28 cellular contexts compared by ENCODE assay signal in the genomic region with DNA sequence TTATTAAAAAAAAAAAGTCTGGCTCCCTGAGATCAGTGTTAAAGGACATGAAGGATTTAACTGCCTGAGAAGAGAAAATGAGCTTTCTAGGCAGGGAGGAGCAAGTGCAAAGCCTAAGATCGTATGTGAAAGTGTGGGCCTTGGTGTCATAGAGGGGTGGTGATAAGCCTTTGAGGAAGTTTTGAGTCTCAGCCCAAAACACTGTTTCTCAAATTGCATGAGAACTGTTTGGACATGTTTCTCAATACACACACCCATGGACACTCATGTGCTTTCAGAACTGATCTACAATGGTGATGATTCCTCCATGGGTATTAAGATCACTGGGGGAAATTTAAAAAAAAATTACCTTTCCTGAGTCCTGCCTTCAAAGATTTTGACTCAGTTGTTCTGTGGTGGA.
"Had no signal": no experiment of that assay in that cellular context is flagged by ENCODE, and none has a peak within 500 bp of the region (broad histone marks: within the 10 kb centered on the region; RNA-seq: fewer than 3 reads in every experiment).

No MANE protein-coding gene starts in this region.

- H3K9me3 ChIP-seq: adrenal gland, ascending aorta, esophagus squamous epithelium had no signal

- H3K27ac ChIP-seq: adrenal gland, ascending aorta, epithelial cell of prostate, esophagus squamous epithelium, VCaP had no signal

- H3K4me3 ChIP-seq: adrenal gland, ascending aorta, esophagus squamous epithelium had no signal

- H3K36me3 ChIP-seq: adrenal gland, ascending aorta, esophagus squamous epithelium had no signal

- H3K27me3 ChIP-seq: adrenal gland, ascending aorta, esophagus squamous epithelium had no signal

- DNase-seq: activated CD4-positive, alpha-beta T cell treated with anti-CD3 and anti-CD28 coated beads for 1 hour; activated CD4-positive, alpha-beta T cell treated with anti-CD3 and anti-CD28 coated beads for 4 hours; activated CD4-positive, alpha-beta T cell treated with anti-CD3 and anti-CD28 coated beads, Interleukin-2, amount 10 ng/mL, durations not matched to agents 7 days and 5 days; activated CD4-positive, alpha-beta T cell treated with anti-CD3 and anti-CD28 coated beads, Interleukin-2, amount 50 U/mL, for 48 hours; activated CD8-positive, alpha-beta memory T cell treated with anti-CD3 and anti-CD28 coated beads for 24 hours; activated CD8-positive, alpha-beta T cell treated with anti-CD3 and anti-CD28 coated beads for 36 hours; activated effector memory CD4-positive, alpha-beta T cell treated with Interleukin-2 at 50 U/mL for 16 hours; activated naive CD4-positive, alpha-beta T cell treated with anti-CD3 and anti-CD28 coated beads for 36 hours; activated naive CD8-positive, alpha-beta T cell treated with anti-CD3 and anti-CD28 coated beads for 36 hours; activated naive CD8-positive, alpha-beta T cell treated with anti-CD3 and anti-CD28 coated beads, Interleukin-2, amount 50 U/mL, for 24 hours; activated T-cell treated with anti-CD3 and anti-CD28 coated beads, Interleukin-2, amount 50 U/mL, for 4 hours; adrenal gland; amygdala; caudate nucleus; cortex of kidney; dermis blood vessel endothelial cell; effector CD4-positive, alpha-beta T cell; effector memory CD8-positive, alpha-beta T cell; esophagus squamous epithelium; head of caudate nucleus; T-helper 1 cell; T-helper 17 cell; T1000 had no signal

- H3K4me1 ChIP-seq: adrenal gland, ascending aorta, esophagus squamous epithelium had no signal

- ATAC-seq: activated CD8-positive, alpha-beta T cell treated with anti-CD3 and anti-CD28 coated beads for 36 hours; activated naive CD8-positive, alpha-beta T cell treated with anti-CD3 and anti-CD28 coated beads, Interleukin-2, amount 50 U/mL, for 24 hours; activated T-cell treated with anti-CD3 and anti-CD28 coated beads, Interleukin-2, amount 50 U/mL, for 4 hours; activated T-helper 17 cell treated with anti-CD3 and anti-CD28 coated beads, Interleukin-2, amount 50 U/mL, for 72 hours; effector memory CD8-positive, alpha-beta T cell; T-helper 17 cell; WTC11 had no signal
